Comparison of ENCODE assay signal across 18 cellular contexts in the genomic region with DNA sequence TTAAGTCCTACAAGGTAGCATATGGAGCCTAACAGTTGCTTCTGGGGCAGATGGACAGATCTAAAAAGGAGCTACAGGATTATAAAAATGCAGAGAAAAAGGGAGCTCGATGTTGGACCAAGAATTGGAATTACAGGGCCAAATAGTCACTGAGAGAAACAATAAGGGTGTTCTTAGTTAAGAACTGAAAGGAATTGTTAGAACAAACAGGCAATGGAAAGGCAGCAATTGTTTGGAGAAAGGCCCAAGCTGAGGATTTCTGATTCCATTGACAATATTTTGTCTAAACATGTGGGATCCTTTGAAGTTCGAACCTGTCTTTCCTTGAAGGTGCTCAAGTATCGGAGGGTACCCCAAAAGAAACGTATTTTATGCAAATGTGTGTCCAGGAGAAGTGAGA.
"Had no signal": no experiment of that assay in that cellular context is flagged by ENCODE, and none has a peak within 500 bp of the region (broad histone marks: within the 10 kb centered on the region; RNA-seq: fewer than 3 reads in every experiment).

No MANE protein-coding gene starts in this region.

- H3K9me3 ChIP-seq: ovary, right lobe of liver, tibial artery had no signal

- H3K4me1 ChIP-seq: esophagus squamous epithelium, right lobe of liver, tibial artery had no signal

- H3K27ac ChIP-seq: coronary artery, esophagus squamous epithelium, ovary, right lobe of liver, tibial artery had no signal

- H3K4me3 ChIP-seq: coronary artery, esophagus squamous epithelium, lung, ovary, right lobe of liver, tibial artery had no signal

- H3K27me3 ChIP-seq: esophagus squamous epithelium, ovary, right lobe of liver, tibial artery had no signal

- H3K36me3 ChIP-seq: esophagus squamous epithelium, ovary, right lobe of liver, tibial artery had no signal

- DNase-seq: dermis blood vessel endothelial cell; effector memory CD8-positive, alpha-beta T cell; erythroblast; esophagus squamous epithelium; foreskin melanocyte; immature natural killer cell; mesenchymal stem cell; naive thymus-derived CD4-positive, alpha-beta T cell; occipital lobe; ovary; right lobe of liver; small intestine; stimulated activated CD4-positive, alpha-beta T cell treated with anti-CD3 and anti-CD28 coated beads, Interleukin-15, amount 100 ng/mL, for 24 hours; stimulated activated CD4-positive, alpha-beta T cell treated with anti-CD3 and anti-CD28 coated beads, Interleukin-2, amount 100 ng/mL, for 48 hours; stimulated activated naive B cell treated with anti-CD40 and anti-IgM and Interleukin-4, amounts not matched to agents 10 μg/mL and 1 μg/mL and 100 μg/mL, for 72 hours; tibial artery had no signal
